In genomic region chr7:133586253-133586652, GRCh38 we compare ENCODE assay signal across 25 cellular contexts.
"Had no signal": no experiment of that assay in that cellular context is flagged by ENCODE, and none has a peak within 500 bp of the region (broad histone marks: within the 10 kb centered on the region; RNA-seq: fewer than 3 reads in every experiment).

No MANE protein-coding gene starts in this region.

- H3K27me3 ChIP-seq: neutrophil, pancreas, right lobe of liver, sigmoid colon, stomach, thyroid gland, tibial nerve, upper lobe of left lung, vagina had no signal

- ATAC-seq: naive thymus-derived CD8-positive, alpha-beta T cell; natural killer cell treated with Interleukin-12 subunit alpha and Interleukin-12 subunit beta and Interleukin-15 and Interleukin-18, amount 100 ng/mL, for 72 hours; pancreas; right cardiac atrium; right lobe of liver; stimulated activated effector memory CD8-positive, alpha-beta T cell treated with anti-CD3 and anti-CD28 coated beads, Interleukin-12 subunit alpha, Interleukin-12 subunit beta, amount 100 ng/mL, for 72 hours; stimulated activated naive B cell treated with anti-CD40 and anti-IgM and Interleukin-4, amounts not matched to agents 10 μg/mL and 1 μg/mL and 100 μg/mL, for 72 hours had no signal

- H3K9me3 ChIP-seq: neutrophil, pancreas, prostate gland, right lobe of liver, sigmoid colon, stomach, thoracic aorta, thyroid gland, tibial nerve, upper lobe of left lung, vagina had no signal

- H3K4me3 ChIP-seq: pancreas, prostate gland, right lobe of liver, sigmoid colon, stomach, thoracic aorta, thyroid gland, tibial nerve, upper lobe of left lung, vagina had no signal

- DNase-seq: naive thymus-derived CD8-positive, alpha-beta T cell; nephron progenitor cell; nucleus accumbens; pancreas; right cardiac atrium; right lobe of liver; sigmoid colon; small intestine; stimulated activated CD4-positive, alpha-beta T cell treated with anti-CD3 and anti-CD28 coated beads, Interleukin-15, amount 100 ng/mL, for 24 hours; stimulated activated CD4-positive, alpha-beta T cell treated with anti-CD3 and anti-CD28 coated beads, Interleukin-2, amount 100 ng/mL, for 24 hours; stimulated activated CD4-positive, alpha-beta T cell treated with anti-CD3 and anti-CD28 coated beads, Interleukin-2, amount 100 ng/mL, for 48 hours; stimulated activated CD4-positive, alpha-beta T cell treated with anti-CD3 and anti-CD28 coated beads, Interleukin-4, amount 100 ng/mL, for 24 hours; stimulated activated naive B cell treated with anti-CD40 and anti-IgM and Interleukin-4, amounts not matched to agents 10 μg/mL and 1 μg/mL and 100 μg/mL, for 72 hours; stimulated activated naive CD4-positive, alpha-beta T cell treated with Interleukin-2 at 50 U/mL for 16 hours; stomach; thyroid gland; trophoblast cell; upper lobe of left lung had no signal

- H3K36me3 ChIP-seq: neutrophil, pancreas, prostate gland, right lobe of liver, sigmoid colon, stomach, thoracic aorta, thyroid gland, upper lobe of left lung, vagina had no signal

- H3K4me1 ChIP-seq: pancreas, prostate gland, right lobe of liver, stomach, tibial nerve, upper lobe of left lung, vagina had no signal

- H3K27ac ChIP-seq: neutrophil, pancreas, prostate gland, right lobe of liver, sigmoid colon, stomach, thoracic aorta, thyroid gland, tibial nerve, upper lobe of left lung, vagina had no signal
